Comparison of ENCODE assay signal across 6 cellular contexts in the genomic region with DNA sequence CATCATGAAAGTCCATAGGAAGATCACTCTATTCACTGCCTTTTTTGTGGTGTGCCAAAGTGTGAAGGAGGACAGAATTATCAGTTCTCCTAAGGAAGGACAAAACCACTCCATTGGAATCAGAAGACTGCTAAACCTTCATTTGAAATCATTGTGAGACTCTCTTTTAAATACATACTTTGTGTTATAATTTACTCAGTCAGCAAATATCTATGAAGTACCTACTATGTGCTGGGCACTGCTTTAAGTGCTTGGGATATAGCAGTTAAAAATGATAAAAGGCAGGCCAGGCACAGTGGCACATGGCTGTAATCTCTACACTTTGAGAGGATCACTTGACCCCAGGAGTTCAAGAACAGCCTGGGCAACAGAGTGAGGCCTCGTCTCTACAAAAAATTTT.
"Had no signal": no experiment of that assay in that cellular context is flagged by ENCODE, and none has a peak within 500 bp of the region (broad histone marks: within the 10 kb centered on the region; RNA-seq: fewer than 3 reads in every experiment).

No MANE protein-coding gene starts in this region.

- H3K4me3 Mint-ChIP-seq: IgD-negative memory B cell had no signal

- H3K4me2 ChIP-seq: KMS-11 had no signal

- FAIRE-seq: HTR-8/SVneo had no signal

- H3K27me3 Mint-ChIP-seq: IgD-negative memory B cell had no signal

- H3K36me3 Mint-ChIP-seq: IgD-negative memory B cell had no signal

- H3K27ac Mint-ChIP-seq: IgD-negative memory B cell had no signal

- H3K27ac ChIP-seq: HL-60, KMS-11 had no signal

- H3K9ac ChIP-seq: KMS-11 had no signal

- H3K4me1 Mint-ChIP-seq: IgD-negative memory B cell had no signal

- DNase-seq: KBM-7, KG1 had no signal
